In genomic region chr3:99128740-99129505, GRCh38 we compare ENCODE assay signal across 14 cellular contexts.
A peak's percentile ranks its signal among the peaks of the same experiment; 100 is the strongest.
DNase-seq lines count a peak whose midpoint lies in the region; ATAC-seq and TF ChIP-seq lines count a peak whose summit lies in the region.
"Had no signal": no experiment of that assay in that cellular context is flagged by ENCODE, and none has a peak within 500 bp of the region (broad histone marks: within the 10 kb centered on the region; RNA-seq: fewer than 3 reads in every experiment).

No MANE protein-coding gene starts in this region.

- H3K36me3 Mint-ChIP-seq in WTC11: no peaks in the 10 kb centered on the region

- no peaks in the 10 kb centered on the region for H3K36me3 ChIP-seq in Peyer's patch
- H3K36me3 ChIP-seq: BLaER1 treated with 17β-estradiol and CSF1 and Interleukin-3, amounts not matched to agents 10 nM and 100 nM had no signal

- no peaks in the 10 kb centered on the region for H3K27me3 ChIP-seq in Peyer's patch
- H3K27me3 ChIP-seq: BLaER1 treated with 17β-estradiol and CSF1 and Interleukin-3, amounts not matched to agents 10 nM and 100 nM had no signal

- no peak overlapping the region for H3K27ac Mint-ChIP-seq in WTC11
- H3K27ac Mint-ChIP-seq: activated T-cell treated with anti-CD3 and anti-CD28 coated beads, Interleukin-2, amount 50 U/mL, for 72 hours; T-helper 2 cell treated with Interferon-gamma antibody and Interleukin-4, amounts not matched to agents 5 μg/mL and 100 μg/mL, for 36 hours had no signal

- no peaks in the 10 kb centered on the region for H3K9me3 Mint-ChIP-seq in WTC11
- H3K9me3 Mint-ChIP-seq: T-helper 2 cell treated with Interferon-gamma antibody and Interleukin-4, amounts not matched to agents 5 μg/mL and 100 μg/mL, for 36 hours had no signal

- in situ Hi-C loops in ACHN (cut with HindIII; ENCODE audit: low pct_ligation_motif_present, low pct_unique_long_range_greater_than_20kb, low sequenced_read_pairs): no loop called here

- POLR2A ChIA-PET in WTC11 (lab: Charles Lee): no interaction called here

- no peak for TF ChIP-seq POLR2A in Peyer's patch (IDR thresholded peaks at IDR 0.05)

- H3K4me3 ChIP-seq in choroid plexus epithelial cell (ENCODE audit: low read depth, low read length) (no peak overlapping the region), Peyer's patch (no peak overlapping the region)
- H3K4me3 ChIP-seq: BLaER1 treated with 17β-estradiol and CSF1 and Interleukin-3, amounts not matched to agents 10 nM and 100 nM had no signal

- no peaks in the 10 kb centered on the region for H3K4me1 Mint-ChIP-seq in WTC11

- no peak overlapping the region for H3K27ac ChIP-seq in Peyer's patch
- H3K27ac ChIP-seq: BLaER1 treated with 17β-estradiol and CSF1 and Interleukin-3, amounts not matched to agents 10 nM and 100 nM had no signal

- TF ChIP-seq CTCF in choroid plexus epithelial cell (conservative IDR thresholded peaks at IDR 0.05; ENCODE audit: low read depth, low read length): no peak
- no peak for TF ChIP-seq CTCF in Peyer's patch (IDR thresholded peaks at IDR 0.05)
- TF ChIP-seq CTCF in WTC11 (IDR thresholded peaks at IDR 0.05): no peak

- CTCF ChIA-PET in WTC11 (lab: Charles Lee): no interaction called here

- no peaks in the 10 kb centered on the region for H3K4me1 ChIP-seq in Peyer's patch

- no peaks in the 10 kb centered on the region for H3K27me3 Mint-ChIP-seq in WTC11 (ENCODE audit: low read depth)

- DNase-seq in ACHN (peak; percentile 50), LHCN-M2 (ENCODE audit: low read depth) (peak; percentile 97), choroid plexus epithelial cell (ENCODE audit: low read depth) (peak; percentile 97), kidney tubule cell (ENCODE audit: low spot score) (peak; percentile 99), Peyer's patch (no peak), NCI-H1092 (lab: John Stamatoyannopoulos, UW) (no peak), WTC11 (ENCODE audit: low spot score) (no peak)
- DNase-seq in central memory CD4-positive, alpha-beta T cell: no peak
- DNase-seq: activated T-cell treated with anti-CD3 and anti-CD28 coated beads, Interleukin-2, amount 50 U/mL, for 72 hours; H7; NCI-H446 treated with DMSO at 0.1 percent for 48 hours; stimulated activated CD4-positive, alpha-beta T cell treated with anti-CD3 and anti-CD28 coated beads, Interleukin-4, amount 100 ng/mL, for 4 hours had no signal

- no peaks in the 10 kb centered on the region for H3K9me3 ChIP-seq in Peyer's patch
- H3K9me3 ChIP-seq: BLaER1 treated with 17β-estradiol and CSF1 and Interleukin-3, amounts not matched to agents 10 nM and 100 nM had no signal

- H3K4me3 Mint-ChIP-seq in WTC11: no peak overlapping the region
- H3K4me3 Mint-ChIP-seq: activated T-cell treated with anti-CD3 and anti-CD28 coated beads, Interleukin-2, amount 50 U/mL, for 72 hours; T-helper 2 cell treated with Interferon-gamma antibody and Interleukin-4, amounts not matched to agents 5 μg/mL and 100 μg/mL, for 36 hours had no signal

- ATAC-seq in WTC11: no peak
- ATAC-seq: activated T-cell treated with anti-CD3 and anti-CD28 coated beads, Interleukin-2, amount 50 U/mL, for 72 hours had no signal

TF ChIP-seq in WTC11, 78 proteins besides CTCF, POLR2A, EP300 and RAD21 (continues in another document):
- TF ChIP-seq ZSCAN18 (CRISPR knock-in tag; IDR thresholded peaks at IDR 0.05) (no peak), IRF2 (CRISPR knock-in tag; IDR thresholded peaks at IDR 0.05; ENCODE audit: borderline replicate concordance, low read depth) (no peak), PRDM15 (CRISPR knock-in tag; IDR thresholded peaks at IDR 0.05) (no peak), HMGA2 (CRISPR knock-in tag; IDR thresholded peaks at IDR 0.05) (no peak), AFF4 (CRISPR knock-in tag; IDR thresholded peaks at IDR 0.05; ENCODE audit: borderline replicate concordance) (no peak), FOXP4 (CRISPR knock-in tag; IDR thresholded peaks at IDR 0.05) (no peak)

Comparison
In these comparisons a context has a peak if more than half of its experiments do, and no peak if none do; other contexts are left out.
1. DNase-seq: peak in ACHN (single experiment), LHCN-M2 (single experiment), choroid plexus epithelial cell (single experiment) and kidney tubule cell (single experiment); none in central memory CD4-positive, alpha-beta T cell (single experiment), Peyer's patch (0 of 3), NCI-H1092 (single experiment) and WTC11 (single experiment).